Comparison of ENCODE assay signal across 8 cellular contexts in genomic region chr6:149716584-149716983, GRCh38. TPM values are rescaled to one million over a fixed set of nuclear protein-coding genes. Genes with fewer than 3 reads are reported as not detected.
DNase-seq lines count a peak whose midpoint lies in the region; FAIRE-seq and TF ChIP-seq lines count a peak whose summit lies in the region.

No MANE protein-coding gene starts in this region.

- WGBS in testis, 2 donors = 4% methylated on average over 3 of the region's 3 CpGs

- no peak for TF ChIP-seq POLR2A in testis (IDR thresholded peaks at IDR 0.05)

- POLR2A ChIA-PET in BJ (lab: Charles Lee) = no interaction called here

- no peak for TF ChIP-seq CTCF in BJ (IDR thresholded peaks at IDR 0.05; ENCODE audit: insufficient read depth, low read depth, low read length)
- no peak for TF ChIP-seq CTCF in bronchial epithelial cell (IDR thresholded peaks at IDR 0.05; ENCODE audit: insufficient read depth, low read length, severe bottlenecking)
- TF ChIP-seq CTCF in testis (IDR thresholded peaks at IDR 0.05) = no peak

- DNase-seq in BJ (ENCODE audit: low read depth) = no peak
- DNase-seq in Jurkat, Clone E6-1 (ENCODE audit: low read depth, low spot score) = no peak
- DNase-seq in bronchial epithelial cell (ENCODE audit: low read depth) = peak; percentile 22
- DNase-seq in middle frontal gyrus (ENCODE audit: extremely low spot score, low spot score) = no peak
- DNase-seq in testis = no peak
- DNase-seq in activated gamma-delta T cell (lab: John Stamatoyannopoulos, UW) = no peak
- no peak for DNase-seq in NCI-H1417 (lab: John Stamatoyannopoulos, UW)

- no peaks in the 10 kb centered on the region for H3K36me3 ChIP-seq in BJ (ENCODE audit: control insufficient read depth, insufficient read depth, low read length)
- H3K36me3 ChIP-seq in bronchial epithelial cell (ENCODE audit: control insufficient read depth, insufficient read depth, low read length) = no peaks in the 10 kb centered on the region
- peaks cover 3 to 7% of the 10 kb centered on the region in 2 donors for H3K36me3 ChIP-seq in muscle layer of duodenum (ENCODE audit: control insufficient read depth in 1 of 2, insufficient read depth in 2 of 2, low read length in 2 of 2)
- no peaks in the 10 kb centered on the region for H3K36me3 ChIP-seq in testis (ENCODE audit: low read depth, missing control alignments)

- H3K4me3 ChIP-seq in BJ (ENCODE audit: low read depth, low read length) (peak overlapping the region; percentile 99), bronchial epithelial cell (ENCODE audit: low read depth, low read length) (peak overlapping the region; percentile 91), muscle layer of duodenum (ENCODE audit: low read depth in 1 of 2, low read length in 2 of 2) (peak overlapping the region; percentile 96 to 99), testis (peak overlapping the region in 1 of 2 donors; percentile 88)
- H3K4me3 ChIP-seq in Jurkat, Clone E6-1 (ENCODE audit: low read length) = peak overlapping the region; percentile 77

- intact Hi-C loops in testis (cut with DNase I; ENCODE audit: low total_unique reads) = no loop called here

- CTCF ChIA-PET in BJ (lab: Yijun Ruan, JAX) = interaction anchor here (1.0 kb wide), 1 partner anchor 11 kb away, joined by 3 read pairs; no protein-coding TSS in a partner anchor

- H3K4me1 ChIP-seq in muscle layer of duodenum (ENCODE audit: control insufficient read depth in 1 of 2, insufficient read depth in 2 of 2, low read length in 2 of 2) (peaks cover 7 to 16% of the 10 kb centered on the region in 2 donors), testis (peaks cover 13% of the 10 kb centered on the region)

- H3K27me3 ChIP-seq in BJ (ENCODE audit: control insufficient read depth, insufficient read depth, low read length) (no peaks in the 10 kb centered on the region), bronchial epithelial cell (ENCODE audit: control insufficient read depth, insufficient read depth, low read length) (no peaks in the 10 kb centered on the region), muscle layer of duodenum (ENCODE audit: low read depth, low read length) (no peaks in the 10 kb centered on the region), testis (no peaks in the 10 kb centered on the region)

- no peaks in the 10 kb centered on the region for H3K9me3 ChIP-seq in muscle layer of duodenum (ENCODE audit: control insufficient read depth in 1 of 2, low read length in 2 of 2)
- H3K9me3 ChIP-seq in testis = no peaks in the 10 kb centered on the region

- peak overlapping the region; percentile 92 for H3K27ac ChIP-seq in muscle layer of duodenum (ENCODE audit: low read length)
- H3K27ac ChIP-seq in testis = peak overlapping the region in 1 of 2 donors; percentile 95

- no peak for FAIRE-seq in bronchial epithelial cell (lab: Jason Lieb, UNC)

RNA-seq across cellular contexts. Expression of gene LATS1, which starts 1.3 kb away (rescaled TPM):
- polyA plus RNA-seq in BJ (2011; rRNA removed) (12.4 and 16.7 TPM in 2 replicates), testis (ENCODE audit: insufficient read depth, low read depth, low replicate concordance) (17.4 TPM)
- 16.8 and 22.2 TPM in 2 replicates for polyA minus RNA-seq in BJ (2011; rRNA and poly(A)+ RNA removed)
- 7.8 TPM for polyA plus RNA-seq in Jurkat, Clone E6-1 (2012; ENCODE audit: insufficient read depth, insufficient read length)
- total RNA-seq in bronchial epithelial cell (6.3 and 6.8 TPM in 2 replicates), testis (10 to 100 TPM; 35.0 to 38.7 TPM)

RNA-seq across cellular contexts. Expression of gene NUP43, which starts 29.7 kb away (rescaled TPM):
- polyA plus RNA-seq in BJ (2011; rRNA removed) = 20.1 and 35.4 TPM in 2 replicates
- 37.3 and 39.4 TPM in 2 replicates for polyA minus RNA-seq in BJ (2011; rRNA and poly(A)+ RNA removed)
- polyA plus RNA-seq in Jurkat, Clone E6-1 (2012; ENCODE audit: insufficient read depth, insufficient read length) = 39.6 TPM
- total RNA-seq in bronchial epithelial cell = 13.2 and 15.7 TPM in 2 replicates
- total RNA-seq in testis = 10 to 100 TPM; 28.3 to 32.2 TPM
- polyA plus RNA-seq in testis (ENCODE audit: insufficient read depth, low read depth, low replicate concordance) = 14.8 TPM

RNA-seq across cellular contexts. Expression of gene PCMT1, which starts 33.0 kb away (rescaled TPM):
- polyA plus RNA-seq in BJ (2011; rRNA removed) = 63.2 and 106 TPM in 2 replicates
- 19.6 and 29.0 TPM in 2 replicates for polyA minus RNA-seq in BJ (2011; rRNA and poly(A)+ RNA removed)
- polyA plus RNA-seq in Jurkat, Clone E6-1 (2012; ENCODE audit: insufficient read depth, insufficient read length) = 118 TPM
- total RNA-seq in bronchial epithelial cell = 124 and 159 TPM in 2 replicates
- 100 to 1,000 TPM; 196 to 220 TPM for total RNA-seq in testis
- polyA plus RNA-seq in testis (ENCODE audit: insufficient read depth, low read depth, low replicate concordance) = 192 TPM
